In genomic region chr12:71654200-71654599, GRCh38 we compare ENCODE assay signal across 19 cellular contexts. TPM values are rescaled to one million over a fixed set of nuclear protein-coding genes. Genes with fewer than 3 reads are reported as not detected.
DNase-seq lines count a peak whose midpoint lies in the region; ATAC-seq, FAIRE-seq and TF ChIP-seq lines count a peak whose summit lies in the region.
"Had no signal": no experiment of that assay in that cellular context is flagged by ENCODE, and none has a peak within 500 bp of the region (broad histone marks: within the 10 kb centered on the region; RNA-seq: fewer than 3 reads in every experiment).

No MANE protein-coding gene starts in this region.

- peak overlapping the region; percentile 16 for H3K4me3 Mint-ChIP-seq in T-helper 1 cell treated with Interleukin-12 subunit alpha and Interleukin-12 subunit beta and Interleukin-4 antibody, amounts not matched to agents 30 μg/mL and 1 μg/mL, for 36 hours
- peak overlapping the region; percentile 21 for H3K4me3 Mint-ChIP-seq in stimulated activated naive CD8-positive, alpha-beta T cell treated with anti-CD3 and anti-CD28 coated beads, Interleukin-15, Interleukin-2, amounts not matched to agents 100 ng/mL and 50 ng/mL, for 24 hours
- H3K4me3 Mint-ChIP-seq in stimulated activated naive CD8-positive, alpha-beta T cell treated with anti-CD3 and anti-CD28 coated beads, Interleukin-15, amount 100 ng/mL, for 72 hours, result no peak overlapping the region
- H3K4me3 Mint-ChIP-seq in endothelial cell (ENCODE audit: unreplicated experiment), result no peak overlapping the region

- CTCF ChIA-PET in K562 (lab: Yijun Ruan, JAX; ENCODE audit: low intra/inter-chr PET ratio), result no interaction called here

- no peak overlapping the region for H3K9ac ChIP-seq in K562 (ENCODE audit: insufficient read depth in 1 of 2, low read depth in 2 of 2, low read length in 2 of 2)
- H3K9ac ChIP-seq: BLaER1 treated with 17β-estradiol and CSF1 and Interleukin-3, amounts not matched to agents 10 nM and 100 nM had no signal

- H3K36me3 ChIP-seq in K562 (ENCODE audit: control insufficient read depth, insufficient read depth, low read length), result peaks cover 90% of the 10 kb centered on the region

- H3K4me1 Mint-ChIP-seq in T-helper 1 cell treated with Interleukin-12 subunit alpha and Interleukin-12 subunit beta and Interleukin-4 antibody, amounts not matched to agents 30 μg/mL and 1 μg/mL, for 36 hours (ENCODE audit: low read depth), result peaks cover 33% of the 10 kb centered on the region
- H3K4me1 Mint-ChIP-seq in stimulated activated naive CD8-positive, alpha-beta T cell treated with anti-CD3 and anti-CD28 coated beads, Interleukin-15, Interleukin-2, amounts not matched to agents 100 ng/mL and 50 ng/mL, for 24 hours (ENCODE audit: low read depth), result peaks cover 43% of the 10 kb centered on the region
- peaks cover 43% of the 10 kb centered on the region for H3K4me1 Mint-ChIP-seq in stimulated activated naive CD8-positive, alpha-beta T cell treated with anti-CD3 and anti-CD28 coated beads, Interleukin-15, amount 100 ng/mL, for 72 hours
- peaks cover 8% of the 10 kb centered on the region for H3K4me1 Mint-ChIP-seq in endothelial cell (ENCODE audit: unreplicated experiment)

- H3K27ac ChIP-seq in K562 (ENCODE audit: extremely low read depth, low read depth, low read length), result no peak overlapping the region
- H3K27ac ChIP-seq: BLaER1 treated with 17β-estradiol and CSF1 and Interleukin-3, amounts not matched to agents 10 nM and 100 nM; RWPE1 had no signal

- TF ChIP-seq POLR2A in K562 (conservative IDR thresholded peaks at IDR 0.05), result no peak

- in situ Hi-C loops in K562 (cut with MboI) (no loop called here), GM13976 (cut with MboI; ENCODE audit: low sequenced_read_pairs, unreplicated experiment) (no loop called here)

- no peaks in the 10 kb centered on the region for H3K9me1 ChIP-seq in K562 (ENCODE audit: control insufficient read depth, insufficient read depth, low read length)

- H3K79me2 ChIP-seq in K562 (ENCODE audit: control insufficient read depth, insufficient read depth, low read length), result peaks cover 88% of the 10 kb centered on the region

- H3K9me3 ChIP-seq in K562 (replicated peaks; ENCODE audit: control insufficient read depth, insufficient read depth, low read depth, low read length), result peaks cover 11% of the 10 kb centered on the region

- TF ChIP-seq RAD21 in K562 (CRISPR knock-in tag; conservative IDR thresholded peaks at IDR 0.05 in 1 of 2, IDR thresholded peaks at IDR 0.05 in 1 of 2), result no peak

- FAIRE-seq in K562 (lab: Jason Lieb, UNC), result no peak
- FAIRE-seq: GM12891 had no signal

- no peak overlapping the region for H3K27ac Mint-ChIP-seq in T-helper 1 cell treated with Interleukin-12 subunit alpha and Interleukin-12 subunit beta and Interleukin-4 antibody, amounts not matched to agents 30 μg/mL and 1 μg/mL, for 36 hours
- no peak overlapping the region for H3K27ac Mint-ChIP-seq in stimulated activated naive CD8-positive, alpha-beta T cell treated with anti-CD3 and anti-CD28 coated beads, Interleukin-15, Interleukin-2, amounts not matched to agents 100 ng/mL and 50 ng/mL, for 24 hours
- no peak overlapping the region for H3K27ac Mint-ChIP-seq in stimulated activated naive CD8-positive, alpha-beta T cell treated with anti-CD3 and anti-CD28 coated beads, Interleukin-15, amount 100 ng/mL, for 72 hours
- H3K27ac Mint-ChIP-seq in endothelial cell (ENCODE audit: unreplicated experiment), result no peak overlapping the region
- H3K27ac Mint-ChIP-seq: IgD-negative memory B cell had no signal

- no peaks in the 10 kb centered on the region for H4K20me1 ChIP-seq in K562 (replicated peaks; ENCODE audit: control insufficient read depth, insufficient read depth, low read length)

- intact Hi-C loops in K562 (cut with micrococcal nuclease), result no loop called here

- no peak overlapping the region for H3K4me2 ChIP-seq in K562 (ENCODE audit: insufficient read depth, low read length)
- H3K4me2 ChIP-seq: BLaER1 treated with 17β-estradiol and CSF1 and Interleukin-3, amounts not matched to agents 10 nM and 100 nM had no signal

- BruUV-seq in K562 (replicated peaks; lab: Mats Ljungman, UMichigan), result no TSS peak

- H3K27me3 ChIP-seq in K562 (ENCODE audit: control insufficient read depth in 2 of 2, insufficient read depth in 2 of 2, low read length in 2 of 2), result no peaks in the 10 kb centered on the region
- H3K27me3 ChIP-seq: BLaER1 treated with 17β-estradiol and CSF1 and Interleukin-3, amounts not matched to agents 10 nM and 100 nM had no signal

- H3K36me3 Mint-ChIP-seq in T-helper 1 cell treated with Interleukin-12 subunit alpha and Interleukin-12 subunit beta and Interleukin-4 antibody, amounts not matched to agents 30 μg/mL and 1 μg/mL, for 36 hours (ENCODE audit: low read depth), result peaks cover 37% of the 10 kb centered on the region
- peaks cover 56% of the 10 kb centered on the region for H3K36me3 Mint-ChIP-seq in stimulated activated naive CD8-positive, alpha-beta T cell treated with anti-CD3 and anti-CD28 coated beads, Interleukin-15, Interleukin-2, amounts not matched to agents 100 ng/mL and 50 ng/mL, for 24 hours (ENCODE audit: low read depth)
- H3K36me3 Mint-ChIP-seq in endothelial cell (ENCODE audit: low read depth, unreplicated experiment), result peaks cover 39% of the 10 kb centered on the region

- DNase-seq in T-helper 1 cell (no peak), K562 (ENCODE audit: extremely low read depth in 1 of 4, low spot score in 3 of 4) (peak in 1 of 4 experiments; percentile 27), GM13976 (ENCODE audit: low spot score) (no peak), endothelial cell (ENCODE audit: low spot score) (no peak), foreskin fibroblast (no peak)
- no peak for DNase-seq in stimulated activated naive CD8-positive, alpha-beta T cell treated with anti-CD3 and anti-CD28 coated beads, Interleukin-15, amount 100 ng/mL, for 72 hours
- DNase-seq: 8988T, Calu3, NCI-H146, NCI-H2081 treated with DMSO at 0.1 percent for 48 hours, NCI-H2227 treated with DMSO at 0.1 percent for 48 hours, NCI-H69 had no signal

- WGBS in K562 (ENCODE audit: insufficient coverage, low coverage, missing lambda C conversion rate), result 72% methylated on average over 3 of the region's 3 CpGs

- H3K27me3 Mint-ChIP-seq in T-helper 1 cell treated with Interleukin-12 subunit alpha and Interleukin-12 subunit beta and Interleukin-4 antibody, amounts not matched to agents 30 μg/mL and 1 μg/mL, for 36 hours (ENCODE audit: low read depth), result no peaks in the 10 kb centered on the region
- no peaks in the 10 kb centered on the region for H3K27me3 Mint-ChIP-seq in stimulated activated naive CD8-positive, alpha-beta T cell treated with anti-CD3 and anti-CD28 coated beads, Interleukin-15, Interleukin-2, amounts not matched to agents 100 ng/mL and 50 ng/mL, for 24 hours
- no peaks in the 10 kb centered on the region for H3K27me3 Mint-ChIP-seq in stimulated activated naive CD8-positive, alpha-beta T cell treated with anti-CD3 and anti-CD28 coated beads, Interleukin-15, amount 100 ng/mL, for 72 hours
- H3K27me3 Mint-ChIP-seq in endothelial cell (ENCODE audit: unreplicated experiment), result no peaks in the 10 kb centered on the region
- H3K27me3 Mint-ChIP-seq: IgD-negative memory B cell had no signal

- no peak overlapping the region for H3K4me3 ChIP-seq in K562
- H3K4me3 ChIP-seq in foreskin fibroblast (ENCODE audit: low read depth in 1 of 2, low read length in 2 of 2), result no peak overlapping the region
- H3K4me3 ChIP-seq: HAP-1 had no signal

- POLR2A ChIA-PET in K562 (lab: Yijun Ruan, JAX), result interaction anchor here (0.6 to 1.3 kb wide), 2 partner anchors 10 to 51 kb away, joined by 4 to 6 read pairs; partner anchors contain the start of genes THAP2 and ZFC3H1

- H3K9me3 Mint-ChIP-seq in T-helper 1 cell treated with Interleukin-12 subunit alpha and Interleukin-12 subunit beta and Interleukin-4 antibody, amounts not matched to agents 30 μg/mL and 1 μg/mL, for 36 hours, result no peaks in the 10 kb centered on the region
- H3K9me3 Mint-ChIP-seq in stimulated activated naive CD8-positive, alpha-beta T cell treated with anti-CD3 and anti-CD28 coated beads, Interleukin-15, Interleukin-2, amounts not matched to agents 100 ng/mL and 50 ng/mL, for 24 hours, result no peaks in the 10 kb centered on the region
- H3K9me3 Mint-ChIP-seq in stimulated activated naive CD8-positive, alpha-beta T cell treated with anti-CD3 and anti-CD28 coated beads, Interleukin-15, amount 100 ng/mL, for 72 hours, result no peaks in the 10 kb centered on the region
- H3K9me3 Mint-ChIP-seq in endothelial cell (ENCODE audit: unreplicated experiment), result no peaks in the 10 kb centered on the region
- H3K9me3 Mint-ChIP-seq: IgD-negative memory B cell had no signal

- peaks cover 0 to 9% of the 10 kb centered on the region in 2 experiments; a peak in 1 of 5 replicates for H3K4me1 ChIP-seq in K562 (replicated peaks in 1 of 2; ENCODE audit: control insufficient read depth in 2 of 2, insufficient read depth in 2 of 2, low read length in 2 of 2)
- H3K4me1 ChIP-seq: HAP-1 had no signal

- no peak for ATAC-seq in stimulated activated naive CD8-positive, alpha-beta T cell treated with anti-CD3 and anti-CD28 coated beads, Interleukin-15, amount 100 ng/mL, for 72 hours
- ATAC-seq in K562, result peak; percentile 36; the same call in 2 of the 3 replicates

- TF ChIP-seq CTCF in K562 (IDR thresholded peaks at IDR 0.05 in 2 of 3, conservative IDR thresholded peaks at IDR 0.05 in 1 of 3; ENCODE audit: insufficient read depth in 2 of 3, low read depth in 1 of 3, low read length in 3 of 3) (no peak), GM13976 (IDR thresholded peaks at IDR 0.05; ENCODE audit: borderline replicate concordance, control extremely low read depth, extremely low read depth, insufficient read depth, missing control alignments) (no peak), endothelial cell (IDR thresholded peaks at IDR 0.05; ENCODE audit: unreplicated experiment) (no peak), foreskin fibroblast (IDR thresholded peaks at IDR 0.05; ENCODE audit: low read depth, low read length) (no peak)

- no peak overlapping the region for H2AFZ ChIP-seq in K562 (ENCODE audit: low read depth, low read length)

- no peak for TF ChIP-seq EP300 in K562 (IDR thresholded peaks at IDR 0.05; ENCODE audit: low read length)

RNA-seq across cellular contexts. Expression of gene ZFC3H1, which starts 9.4 kb away (rescaled TPM):
- 104 and 486 TPM in 2 replicates for total RNA-seq in K562 (2011; cell fraction: chromatin; rRNA removed; ENCODE audit: low replicate concordance)
- 44.4 and 56.6 TPM in 2 replicates for total RNA-seq in K562 (2011; cell fraction: nucleolus; rRNA removed)
- total RNA-seq in K562 (2011; cell fraction: nucleoplasm; rRNA removed), result 103 and 125 TPM in 2 replicates
- 19.4 and 20.9 TPM in 2 replicates for total RNA-seq in K562 (2014; rRNA removed)
- 21.5 and 21.7 TPM in 2 replicates for total RNA-seq in K562 (2014; rRNA removed; fragmentation: Illumina TruSeq; extraction: Trizol)
- total RNA-seq in K562 (2015; rRNA removed; fragmentation: Illumina TruSeq; extraction: Trizol), result 20.8 and 22.1 TPM in 2 replicates
- total RNA-seq in K562 (2021), result 30.4 and 35.8 TPM in 2 replicates
- 80.5 and 89.5 TPM in 2 replicates for polyA plus RNA-seq in K562 (2011; rRNA removed)
- 11.3 and 34.8 TPM in 2 replicates for polyA plus RNA-seq in K562 (2011; cell fraction: cytosol; rRNA removed)
- 133 and 257 TPM in 2 replicates for polyA plus RNA-seq in K562 (2011; cell fraction: nucleus; rRNA removed)
- polyA plus RNA-seq in K562 (2012), result 18.2 and 37.0 TPM in 2 replicates
- 43.5 and 74.9 TPM in 2 replicates for polyA plus RNA-seq in K562 (2014; fragmentation: Illumina TruSeq; extraction: Trizol)
- 10 to 100 TPM; 14.8 to 16.7 TPM for polyA plus RNA-seq in K562 (2014; fragmentation: Nextera tagmentation; extraction: Ambion mirVana)
- polyA plus RNA-seq in K562 (2014; rRNA removed), result 57.6 and 63.2 TPM in 2 replicates
- polyA minus RNA-seq in K562 (2011; rRNA and poly(A)+ RNA removed), result 49.3 and 70.4 TPM in 2 replicates
- 16.2 and 21.0 TPM in 2 replicates for polyA minus RNA-seq in K562 (2011; cell fraction: cytosol; rRNA and poly(A)+ RNA removed)
- polyA minus RNA-seq in K562 (2011; cell fraction: nucleus; rRNA and poly(A)+ RNA removed), result 82.8 and 167 TPM in 2 replicates
- 42.8 TPM for total RNA-seq in endothelial cell (ENCODE audit: unreplicated experiment)

RNA-seq across cellular contexts. Expression of gene THAP2, which starts 9.9 kb away (rescaled TPM):
- 8.2 and 11.8 TPM in 2 replicates for total RNA-seq in K562 (2011; cell fraction: chromatin; rRNA removed; ENCODE audit: low replicate concordance)
- total RNA-seq in K562 (2011; cell fraction: nucleolus; rRNA removed), result 5.0 TPM in 2 replicates
- 9.3 and 13.7 TPM in 2 replicates for total RNA-seq in K562 (2011; cell fraction: nucleoplasm; rRNA removed)
- 1.8 and 3.2 TPM in 2 replicates for total RNA-seq in K562 (2014; rRNA removed)
- 6.4 and 8.1 TPM in 2 replicates for total RNA-seq in K562 (2014; rRNA removed; fragmentation: Illumina TruSeq; extraction: Trizol)
- total RNA-seq in K562 (2015; rRNA removed; fragmentation: Illumina TruSeq; extraction: Trizol), result 6.2 and 7.3 TPM in 2 replicates
- 4.0 and 5.7 TPM in 2 replicates for total RNA-seq in K562 (2021)
- 7.3 and 8.0 TPM in 2 replicates for polyA plus RNA-seq in K562 (2011; rRNA removed)
- polyA plus RNA-seq in K562 (2011; cell fraction: cytosol; rRNA removed), result 0.83 and 2.1 TPM in 2 replicates
- 5.1 and 5.5 TPM in 2 replicates for polyA plus RNA-seq in K562 (2011; cell fraction: nucleus; rRNA removed)
- 3.6 and 4.9 TPM in 2 replicates for polyA plus RNA-seq in K562 (2012)
- 6.0 and 6.8 TPM in 2 replicates for polyA plus RNA-seq in K562 (2014; fragmentation: Illumina TruSeq; extraction: Trizol)
- polyA plus RNA-seq in K562 (2014; fragmentation: Nextera tagmentation; extraction: Ambion mirVana), result 10 to 100 TPM; 16.8 to 18.9 TPM
- polyA plus RNA-seq in K562 (2014; rRNA removed), result 5.6 and 8.4 TPM in 2 replicates
- 3.1 and 5.8 TPM in 2 replicates for polyA minus RNA-seq in K562 (2011; rRNA and poly(A)+ RNA removed)
- 0.55 and 1.1 TPM in 2 replicates for polyA minus RNA-seq in K562 (2011; cell fraction: cytosol; rRNA and poly(A)+ RNA removed)
- 6.7 and 14.9 TPM in 2 replicates for polyA minus RNA-seq in K562 (2011; cell fraction: nucleus; rRNA and poly(A)+ RNA removed)
- total RNA-seq in endothelial cell (ENCODE audit: unreplicated experiment), result 4.2 TPM

RNA-seq across cellular contexts. Expression of gene TMEM19, which starts 31.7 kb away (rescaled TPM):
- total RNA-seq in K562 (2011; cell fraction: chromatin; rRNA removed; ENCODE audit: low replicate concordance), result 14.9 and 22.9 TPM in 2 replicates
- total RNA-seq in K562 (2011; cell fraction: nucleolus; rRNA removed), result 20.0 and 30.4 TPM in 2 replicates
- total RNA-seq in K562 (2011; cell fraction: nucleoplasm; rRNA removed), result 22.7 and 25.7 TPM in 2 replicates
- 11.5 and 12.4 TPM in 2 replicates for total RNA-seq in K562 (2014; rRNA removed)
- 17.2 and 20.6 TPM in 2 replicates for total RNA-seq in K562 (2014; rRNA removed; fragmentation: Illumina TruSeq; extraction: Trizol)
- total RNA-seq in K562 (2015; rRNA removed; fragmentation: Illumina TruSeq; extraction: Trizol), result 20.7 and 24.2 TPM in 2 replicates
- total RNA-seq in K562 (2021), result 14.1 and 15.7 TPM in 2 replicates
- polyA plus RNA-seq in K562 (2011; rRNA removed), result 15.8 and 20.7 TPM in 2 replicates
- 6.9 and 18.4 TPM in 2 replicates for polyA plus RNA-seq in K562 (2011; cell fraction: cytosol; rRNA removed)
- polyA plus RNA-seq in K562 (2011; cell fraction: nucleus; rRNA removed), result 4.9 and 11.2 TPM in 2 replicates
- 9.6 and 13.6 TPM in 2 replicates for polyA plus RNA-seq in K562 (2012)
- 8.2 and 8.8 TPM in 2 replicates for polyA plus RNA-seq in K562 (2014; fragmentation: Illumina TruSeq; extraction: Trizol)
- 10 to 100 TPM; 17.8 to 18.4 TPM for polyA plus RNA-seq in K562 (2014; fragmentation: Nextera tagmentation; extraction: Ambion mirVana)
- polyA plus RNA-seq in K562 (2014; rRNA removed), result 10.5 and 15.5 TPM in 2 replicates
- 41.7 and 52.2 TPM in 2 replicates for polyA minus RNA-seq in K562 (2011; rRNA and poly(A)+ RNA removed)
- polyA minus RNA-seq in K562 (2011; cell fraction: cytosol; rRNA and poly(A)+ RNA removed), result 6.5 and 15.3 TPM in 2 replicates
- polyA minus RNA-seq in K562 (2011; cell fraction: nucleus; rRNA and poly(A)+ RNA removed), result 7.4 and 10.6 TPM in 2 replicates
- 22.0 TPM for total RNA-seq in endothelial cell (ENCODE audit: unreplicated experiment)

Comparison
In these comparisons a context has a peak if more than half of its experiments do, and no peak if none do; other contexts are left out.
1. H3K4me3 Mint-ChIP-seq: peak in T-helper 1 cell treated with Interleukin-12 subunit alpha and Interleukin-12 subunit beta and Interleukin-4 antibody, amounts not matched to agents 30 μg/mL and 1 μg/mL, for 36 hours (single experiment) and stimulated activated naive CD8-positive, alpha-beta T cell treated with anti-CD3 and anti-CD28 coated beads, Interleukin-15, Interleukin-2, amounts not matched to agents 100 ng/mL and 50 ng/mL, for 24 hours (single experiment); none in stimulated activated naive CD8-positive, alpha-beta T cell treated with anti-CD3 and anti-CD28 coated beads, Interleukin-15, amount 100 ng/mL, for 72 hours (0 of 2) and endothelial cell (single experiment).